Comparison of ENCODE assay signal across 8 cellular contexts in genomic region chr5:172714491-172715420, GRCh38. TPM values are rescaled to one million over a fixed set of nuclear protein-coding genes. Genes with fewer than 3 reads are reported as not detected.
DNase-seq lines count a peak whose midpoint lies in the region; ATAC-seq, FAIRE-seq and TF ChIP-seq lines count a peak whose summit lies in the region.

No MANE protein-coding gene starts in this region.

- CTCF ChIA-PET in AG04449 (lab: Yijun Ruan, JAX): interaction anchor here (0.8 to 11.7 kb wide), 67 partner anchors 9 to 882 kb away, joined by 3 to 595 read pairs (median 7); partner anchors contain the start of genes ATP6V0E1, DUSP1 and RPL26L1
- CTCF ChIA-PET in naive thymus-derived CD4-positive, alpha-beta T cell (lab: Charles Lee): interaction anchor here (0.6 to 9.7 kb wide), 21 partner anchors 9 to 579 kb away, joined by 3 to 178 read pairs (median 4); partner anchors contain the start of gene DUSP1

- intact Hi-C loops in naive thymus-derived CD4-positive, alpha-beta T cell (cut with micrococcal nuclease): loop anchor here (1.0 to 10.0 kb wide), 8 partner anchors 120 to 860 kb away; partner anchors contain the start of genes BNIP1 (in 1 of the 2), ERGIC1 (in 1 of the 2) and RPL26L1 (in 1 of the 2)

- DNase-seq in AG04449 (ENCODE audit: low read depth, low spot score) (no peak), GM18507 (ENCODE audit: extremely low spot score, insufficient read length, low read depth) (no peak), activated T-cell treated with anti-CD3 and anti-CD28 coated beads for 4 hours (peak; percentile 57)
- DNase-seq in naive thymus-derived CD4-positive, alpha-beta T cell: peak; percentile 38 to 65 (median 57)
- DNase-seq in stimulated activated CD8-positive, alpha-beta memory T cell treated with anti-CD3 and anti-CD28 coated beads, Interleukin-7, amount 100 ng/mL, for 48 hours (ENCODE audit: extremely low read depth in 1 of 2, low read depth in 1 of 2): peak; percentile 21 to 44

- no peak overlapping the region for H3K4me2 ChIP-seq in OCI-LY1 (ENCODE audit: low read length)

- H3K79me2 ChIP-seq in OCI-LY1 (ENCODE audit: insufficient read depth, low read length): no peaks in the 10 kb centered on the region

- H3K27me3 ChIP-seq in OCI-LY1 (ENCODE audit: insufficient read depth, low read length) (peaks cover 3% of the 10 kb centered on the region; the same call in 1 of the 2 replicates), esophagus (ENCODE audit: control insufficient read depth in 1 of 2, insufficient read depth in 2 of 2, low read length in 2 of 2) (no peaks in the 10 kb centered on the region)
- H3K27me3 ChIP-seq in naive thymus-derived CD4-positive, alpha-beta T cell (ENCODE audit: control insufficient read depth in 2 of 2, insufficient read depth in 2 of 2, low read length in 2 of 2): no peaks in the 10 kb centered on the region

- WGBS in esophagus, 2 donors: 28 to 31% methylated on average over 15 of the region's 15 CpGs

- H3K9ac ChIP-seq in OCI-LY1 (ENCODE audit: low read length): no peak overlapping the region

- no peak overlapping the region for H2AFZ ChIP-seq in OCI-LY1 (ENCODE audit: low read length)

- no peaks in the 10 kb centered on the region for H3F3A ChIP-seq in OCI-LY1 (ENCODE audit: insufficient read depth, low read length)

- H3K4me1 ChIP-seq in OCI-LY1 (ENCODE audit: insufficient read depth, low read length, severe bottlenecking) (peaks cover 4% of the 10 kb centered on the region), esophagus (ENCODE audit: control insufficient read depth in 2 of 2, insufficient read depth in 2 of 2, low read length in 1 of 2) (peaks cover 0 to 9% of the 10 kb centered on the region in 2 donors)
- peaks cover 0 to 7% of the 10 kb centered on the region in 2 donors for H3K4me1 ChIP-seq in naive thymus-derived CD4-positive, alpha-beta T cell (ENCODE audit: control insufficient read depth in 2 of 2, insufficient read depth in 2 of 2, low read length in 2 of 2)

- H3K27ac ChIP-seq in OCI-LY1 (ENCODE audit: low read depth, low read length, poor library complexity, severe bottlenecking) (no peak overlapping the region), esophagus (ENCODE audit: low read depth in 2 of 2, low read length in 1 of 2) (peak overlapping the region; percentile 5 to 71)
- H3K27ac ChIP-seq in naive thymus-derived CD4-positive, alpha-beta T cell (ENCODE audit: low read depth, low read length): no peak overlapping the region

- FAIRE-seq in GM18507 (lab: Jason Lieb, UNC): peak; percentile 70

- POLR2A ChIA-PET in AG04449 (lab: Yijun Ruan, JAX): interaction anchor here (1.2 to 1.6 kb wide), 5 partner anchors 50 to 244 kb away, joined by 5 to 20 read pairs (median 8); partner anchors contain the start of genes DUSP1 and RPL26L1
- POLR2A ChIA-PET in naive thymus-derived CD4-positive, alpha-beta T cell (lab: Charles Lee): interaction anchor here (0.5 to 2.7 kb wide), 6 partner anchors 44 to 224 kb away, joined by 3 to 27 read pairs (median 4); partner anchors contain the start of gene DUSP1

- H3K4me3 ChIP-seq in AG04449 (ENCODE audit: low read depth, low read length): no peak overlapping the region
- no peak overlapping the region for H3K4me3 ChIP-seq in OCI-LY1 (ENCODE audit: low read depth, low read length, poor library complexity, severe bottlenecking)
- H3K4me3 ChIP-seq in esophagus (ENCODE audit: low read depth in 1 of 2, low read length in 2 of 2): no peak overlapping the region
- no peak overlapping the region for H3K4me3 ChIP-seq in naive thymus-derived CD4-positive, alpha-beta T cell (ENCODE audit: low read length)

- TF ChIP-seq CTCF in AG04449 (IDR thresholded peaks at IDR 0.05; ENCODE audit: insufficient read depth, low read length, missing control alignments) (peak; percentile 90), OCI-LY1 (IDR thresholded peaks at IDR 0.05; ENCODE audit: low read length) (peak; percentile 73)

- peaks cover 0 to 8% (median 5%) of the 10 kb centered on the region in 7 donors for H3K4me1 Mint-ChIP-seq in naive thymus-derived CD4-positive, alpha-beta T cell

- peaks cover 0 to 18% (median 11%) of the 10 kb centered on the region in 5 donors for H3K27me3 Mint-ChIP-seq in naive thymus-derived CD4-positive, alpha-beta T cell

- H3K9me3 ChIP-seq in OCI-LY1 (ENCODE audit: low read length) (no peaks in the 10 kb centered on the region), esophagus (ENCODE audit: control insufficient read depth in 2 of 2, insufficient read depth in 1 of 2, low read depth in 1 of 2, low read length in 1 of 2) (no peaks in the 10 kb centered on the region)
- no peaks in the 10 kb centered on the region for H3K9me3 ChIP-seq in naive thymus-derived CD4-positive, alpha-beta T cell (ENCODE audit: control insufficient read depth in 2 of 3, low read length in 3 of 3)

- peak overlapping the region in 4 of 9 donors; percentile 17 to 72 (median 38) for H3K27ac Mint-ChIP-seq in naive thymus-derived CD4-positive, alpha-beta T cell

- H3K36me3 Mint-ChIP-seq in naive thymus-derived CD4-positive, alpha-beta T cell: no peaks in the 10 kb centered on the region

- no peaks in the 10 kb centered on the region for H3K9me2 ChIP-seq in OCI-LY1 (ENCODE audit: low read depth, low read length)

- no peaks in the 10 kb centered on the region for H3K36me3 ChIP-seq in OCI-LY1 (ENCODE audit: insufficient read depth, low read length)
- no peaks in the 10 kb centered on the region for H3K36me3 ChIP-seq in esophagus (ENCODE audit: control insufficient read depth in 2 of 2, insufficient read depth in 2 of 2, low read length in 1 of 2)
- no peaks in the 10 kb centered on the region for H3K36me3 ChIP-seq in naive thymus-derived CD4-positive, alpha-beta T cell (ENCODE audit: control insufficient read depth in 2 of 3, insufficient read depth in 3 of 3, low read length in 3 of 3)

- H3K4me3 Mint-ChIP-seq in naive thymus-derived CD4-positive, alpha-beta T cell: no peak overlapping the region

- no peaks in the 10 kb centered on the region for H4K20me1 ChIP-seq in OCI-LY1 (ENCODE audit: insufficient read depth, low read length)

- H3K9me3 Mint-ChIP-seq in naive thymus-derived CD4-positive, alpha-beta T cell: peaks cover 0 to 1% (median 0%) of the 10 kb centered on the region in 11 donors

- peak; percentile 74 for ATAC-seq in HG03135 (IDR thresholded peaks at IDR 0.05; ENCODE audit: unreplicated experiment)
- ATAC-seq in naive thymus-derived CD4-positive, alpha-beta T cell: peak; percentile 85

RNA-seq across cellular contexts. Expression of gene DUSP1, which starts 56.2 kb away (rescaled TPM):
- 100 to 1,000 TPM in 1 of 2 donors, 10 to 100 TPM in 1; 90.4 to 129 TPM for polyA plus RNA-seq in esophagus
- 1,000 to 10,000 TPM in 2 of 5 experiments, 10 to 100 TPM in 2, 1 to 10 TPM in 1; 5.4 to 2,522 (median 40.7) TPM for total RNA-seq in naive thymus-derived CD4-positive, alpha-beta T cell
- 10 to 100 TPM; 53.5 to 81.3 TPM for polyA plus RNA-seq in naive thymus-derived CD4-positive, alpha-beta T cell

Comparison
In these comparisons a context has a peak if more than half of its experiments do, and no peak if none do; other contexts are left out.
1. DNase-seq: peak in activated T-cell treated with anti-CD3 and anti-CD28 coated beads for 4 hours (single experiment), naive thymus-derived CD4-positive, alpha-beta T cell (9 of 9) and stimulated activated CD8-positive, alpha-beta memory T cell treated with anti-CD3 and anti-CD28 coated beads, Interleukin-7, amount 100 ng/mL, for 48 hours (2 of 2); none in AG04449 (single experiment) and GM18507 (single experiment).
2. H3K27ac ChIP-seq: peak in esophagus (2 of 2); none in OCI-LY1 (single experiment) and naive thymus-derived CD4-positive, alpha-beta T cell (single experiment).